In the genomic region with DNA sequence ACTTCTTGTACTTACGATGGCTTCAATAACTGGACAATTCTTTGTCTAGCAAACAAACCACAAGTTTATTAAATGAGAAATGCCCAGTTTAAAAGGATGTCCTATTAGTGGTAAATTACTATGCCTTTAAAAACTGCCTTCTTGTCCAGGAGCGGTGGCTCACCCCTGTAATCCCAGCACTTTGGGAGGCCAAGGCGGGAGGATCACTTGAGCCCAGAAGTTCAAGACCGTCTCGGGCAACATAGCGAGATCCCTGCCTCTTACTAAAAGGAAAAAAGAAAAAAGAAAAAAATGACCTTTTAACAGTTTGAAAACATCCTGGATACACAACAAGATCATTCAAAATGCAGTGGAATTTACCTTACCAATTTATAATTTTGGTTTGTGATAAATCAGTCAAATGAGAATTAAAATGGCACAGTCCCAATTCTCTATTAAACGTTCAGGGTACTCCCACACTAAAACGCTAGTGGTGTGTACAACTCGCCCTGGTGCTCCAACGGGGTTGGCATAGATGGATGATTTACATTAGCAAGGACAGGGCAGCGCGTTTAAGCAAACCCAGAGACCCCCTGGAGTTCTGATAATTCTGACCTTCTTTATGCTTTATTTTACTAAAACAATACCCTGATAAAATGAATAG, we compare ENCODE assay signal across 8 cellular contexts. TPM values are rescaled to one million over a fixed set of nuclear protein-coding genes. Genes with fewer than 3 reads are reported as not detected.
DNase-seq lines count a peak whose midpoint lies in the region; ATAC-seq and TF ChIP-seq lines count a peak whose summit lies in the region.

No MANE protein-coding gene starts in this region.

- BruUV-seq in A673 (replicated peaks; lab: Mats Ljungman, UMichigan): TSS peak; percentile 54

- intact Hi-C loops in A673 (cut with micrococcal nuclease; ENCODE audit: unreplicated experiment): no loop called here
- intact Hi-C loops in adrenal gland (cut with DNase I): no loop called here
- intact Hi-C loops in right lobe of liver (cut with DNase I): no loop called here
- intact Hi-C loops in thyroid gland (cut with DNase I): no loop called here

- H3K9me3 ChIP-seq in A673 (ENCODE audit: low read depth, low read length, poor library complexity, severe bottlenecking): no peaks in the 10 kb centered on the region
- no peaks in the 10 kb centered on the region for H3K9me3 ChIP-seq in adrenal gland (replicated peaks in 1 of 3)
- no peaks in the 10 kb centered on the region for H3K9me3 ChIP-seq in right lobe of liver
- H3K9me3 ChIP-seq in thyroid gland: no peaks in the 10 kb centered on the region

- H3K4me3 ChIP-seq in A673 (ENCODE audit: low read depth, low read length, poor library complexity, severe bottlenecking) (peak overlapping the region; percentile 97), adrenal gland (peak overlapping the region in 3 of 4 donors; percentile 60 to 91 (median 76)), right lobe of liver (peak overlapping the region; percentile 72 to 96 (median 85)), thyroid gland (replicated peaks in 1 of 3) (peak overlapping the region; percentile 74 to 81 (median 79))

- no peak for ATAC-seq in right lobe of liver
- ATAC-seq in HG02798 (IDR thresholded peaks at IDR 0.05; ENCODE audit: poor library complexity, unreplicated experiment): no peak
- no peak for ATAC-seq in HG02610 (IDR thresholded peaks at IDR 0.05; ENCODE audit: unreplicated experiment)

- H3K27me3 ChIP-seq in A673 (replicated peaks; ENCODE audit: insufficient read depth, low read depth, low read length, poor library complexity): no peaks in the 10 kb centered on the region
- H3K27me3 ChIP-seq in adrenal gland: no peaks in the 10 kb centered on the region
- no peaks in the 10 kb centered on the region for H3K27me3 ChIP-seq in right lobe of liver
- no peaks in the 10 kb centered on the region for H3K27me3 ChIP-seq in thyroid gland

- DNase-seq in A673 (ENCODE audit: low spot score): no peak
- no peak for DNase-seq in HEK293T (ENCODE audit: extremely low spot score)
- peak in 1 of 7 donors; percentile 25 for DNase-seq in adrenal gland
- DNase-seq in right lobe of liver: no peak
- DNase-seq in thyroid gland: peak in 1 of 2 donors; percentile 18
- DNase-seq in SK-N-DZ (ENCODE audit: low spot score): no peak

- TF ChIP-seq POLR2A in adrenal gland (IDR thresholded peaks at IDR 0.05): no peak
- no peak for TF ChIP-seq POLR2A in right lobe of liver (IDR thresholded peaks at IDR 0.05)
- no peak for TF ChIP-seq POLR2A in thyroid gland (IDR thresholded peaks at IDR 0.05)

- TF ChIP-seq CTCF in A673 (conservative IDR thresholded peaks at IDR 0.05; ENCODE audit: low read depth, low read length) (no peak), adrenal gland (IDR thresholded peaks at IDR 0.05) (no peak), right lobe of liver (IDR thresholded peaks at IDR 0.05) (no peak), thyroid gland (IDR thresholded peaks at IDR 0.05) (no peak)

- H3K36me3 ChIP-seq in A673 (ENCODE audit: insufficient read depth, low read length, poor library complexity, severe bottlenecking) (peaks cover 8% of the 10 kb centered on the region), adrenal gland (replicated peaks in 1 of 2) (no peaks in the 10 kb centered on the region), right lobe of liver (no peaks in the 10 kb centered on the region), thyroid gland (no peaks in the 10 kb centered on the region)

- CTCF ChIA-PET in A673 (lab: Charles Lee) (interaction anchor here (0.5 to 0.8 kb wide), 2 partner anchors 48 to 971 kb away, joined by 4 to 5 read pairs; no protein-coding TSS in a partner anchor), HEK293T (lab: Yijun Ruan, JAX) (no interaction called here)

- POLR2A ChIA-PET in A673 (lab: Charles Lee; ENCODE audit: low non-redundant PET) (no interaction called here), HEK293T (lab: Yijun Ruan, JAX) (interaction anchor here (1.0 to 2.0 kb wide), 6 partner anchors 10 to 375 kb away, joined by 4 to 14 read pairs (median 6); a partner anchor contains a TSS)

- H3K4me1 ChIP-seq in A673 (ENCODE audit: insufficient read depth, low read length, poor library complexity, severe bottlenecking) (peaks cover 35% of the 10 kb centered on the region), adrenal gland (replicated peaks in 1 of 2) (peaks cover 23 to 45% of the 10 kb centered on the region in 2 donors), right lobe of liver (peaks cover 0 to 25% (median 9%) of the 10 kb centered on the region in 4 donors), thyroid gland (peaks cover 28 to 30% of the 10 kb centered on the region in 2 donors)

- H3K27ac ChIP-seq in A673 (ENCODE audit: low read depth, low read length, poor library complexity, severe bottlenecking): peak overlapping the region; percentile 99
- peak overlapping the region; percentile 94 to 100 (median 97) for H3K27ac ChIP-seq in adrenal gland
- H3K27ac ChIP-seq in right lobe of liver: peak overlapping the region; percentile 87 to 98 (median 96)
- peak overlapping the region; percentile 93 to 99 (median 96) for H3K27ac ChIP-seq in thyroid gland

- WGBS in adrenal gland, 4 donors: 26 to 29% (median 27%) methylated on average over 12 of the region's 12 CpGs
- 13% methylated on average over 12 of the region's 12 CpGs for WGBS in right lobe of liver (ENCODE audit: insufficient coverage, low coverage, low lambda C conversion rate, missing lambda C conversion rate)
- WGBS in thyroid gland, 2 donors: 36 to 37% methylated on average over 12 of the region's 12 CpGs

TF ChIP-seq in HEK293T, 16 proteins besides CTCF, POLR2A, EP300 and RAD21:
- TF ChIP-seq, protein P1, sequence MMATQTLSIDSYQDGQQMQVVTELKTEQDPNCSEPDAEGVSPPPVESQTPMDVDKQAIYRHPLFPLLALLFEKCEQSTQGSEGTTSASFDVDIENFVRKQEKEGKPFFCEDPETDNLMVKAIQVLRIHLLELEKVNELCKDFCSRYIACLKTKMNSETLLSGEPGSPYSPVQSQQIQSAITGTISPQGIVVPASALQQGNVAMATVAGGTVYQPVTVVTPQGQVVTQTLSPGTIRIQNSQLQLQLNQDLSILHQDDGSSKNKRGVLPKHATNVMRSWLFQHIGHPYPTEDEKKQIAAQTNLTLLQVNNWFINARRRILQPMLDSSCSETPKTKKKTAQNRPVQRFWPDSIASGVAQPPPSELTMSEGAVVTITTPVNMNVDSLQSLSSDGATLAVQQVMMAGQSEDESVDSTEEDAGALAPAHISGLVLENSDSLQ (IDR thresholded peaks at IDR 0.05): peak; percentile 79
- no peak for TF ChIP-seq ARNT (IDR thresholded peaks at IDR 0.05)

RNA-seq across cellular contexts. Expression of a gene that starts 2.2 kb away (rescaled TPM):
- total RNA-seq in A673 (2021): 19.7 and 24.0 TPM in 2 replicates
- total RNA-seq in adrenal gland: 10 to 100 TPM in 2 of 8 donors, 1 to 10 TPM in 6; 4.9 to 11.0 (median 9.0) TPM
- polyA plus RNA-seq in adrenal gland: 1 to 10 TPM; 7.1 to 8.6 (median 7.7) TPM
- 1 to 10 TPM; 3.2 to 6.0 (median 4.5) TPM for total RNA-seq in right lobe of liver
- 10 to 100 TPM; 17.9 to 27.2 (median 25.9) TPM for total RNA-seq in thyroid gland
- polyA plus RNA-seq in SK-N-DZ (2014; cell fraction: cytosol; rRNA removed): 8.7 and 9.6 TPM in 2 replicates
- 4.3 and 4.9 TPM in 2 replicates for polyA plus RNA-seq in SK-N-DZ (2014; cell fraction: nucleus; rRNA removed)
